Comparison of ENCODE assay signal across 8 cellular contexts in the genomic region with DNA sequence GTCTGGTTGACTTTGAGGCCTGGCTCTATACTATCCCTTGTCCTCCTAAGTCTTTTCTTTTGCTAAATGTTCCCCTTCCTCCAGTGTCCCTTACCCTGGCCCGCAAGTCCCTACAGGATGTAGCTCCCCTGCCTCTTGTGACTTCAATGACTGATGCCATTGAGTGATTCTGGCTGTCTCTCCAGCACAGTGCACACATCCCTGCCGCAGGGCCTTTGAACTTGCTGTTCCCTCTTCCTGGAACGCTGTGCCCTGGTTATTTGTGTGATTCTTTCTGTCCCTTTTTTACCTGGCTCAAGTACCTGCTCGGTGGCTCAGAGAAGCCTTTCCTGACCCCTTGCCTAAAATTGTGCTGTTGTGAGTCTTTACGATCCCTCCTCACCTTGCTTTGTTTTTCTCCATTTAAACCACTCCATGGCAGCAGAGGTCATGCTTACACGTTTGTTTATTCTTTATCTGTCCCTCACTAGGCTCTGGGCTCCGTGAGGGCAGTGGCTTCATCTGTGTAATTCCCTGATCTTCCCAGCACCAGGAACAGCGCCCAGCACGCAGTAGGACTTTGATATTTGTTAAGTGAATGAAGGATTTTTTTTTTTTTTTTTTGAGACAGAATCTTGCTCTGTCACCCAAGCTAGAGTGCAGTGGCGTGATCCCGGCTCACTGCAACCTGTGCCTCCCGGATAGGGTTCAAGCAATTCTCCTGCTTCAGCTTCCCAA.
"Had no signal": no experiment of that assay in that cellular context is flagged by ENCODE, and none has a peak within 500 bp of the region (broad histone marks: within the 10 kb centered on the region; RNA-seq: fewer than 3 reads in every experiment).

No MANE protein-coding gene starts in this region.

- H3K27ac ChIP-seq: GM23248, KMS-11 had no signal

- H3K36me3 ChIP-seq: HAP-1 had no signal

- H3K9me3 ChIP-seq: HAP-1 had no signal

- H3K4me1 ChIP-seq: HAP-1 had no signal

- H2AFZ ChIP-seq: GM23248 had no signal

- ATAC-seq: HCT116 had no signal

- DNase-seq: GM23248, GOT3, H7, KBM-7 had no signal

- H3K4me2 ChIP-seq: KMS-11 had no signal

- H3K4me3 ChIP-seq: GM23248, HAP-1 had no signal

- FAIRE-seq: HTR-8/SVneo had no signal

- H3K9ac ChIP-seq: GM23248, KMS-11 had no signal
